2 cellular contexts compared by ENCODE assay signal in the genomic region with DNA sequence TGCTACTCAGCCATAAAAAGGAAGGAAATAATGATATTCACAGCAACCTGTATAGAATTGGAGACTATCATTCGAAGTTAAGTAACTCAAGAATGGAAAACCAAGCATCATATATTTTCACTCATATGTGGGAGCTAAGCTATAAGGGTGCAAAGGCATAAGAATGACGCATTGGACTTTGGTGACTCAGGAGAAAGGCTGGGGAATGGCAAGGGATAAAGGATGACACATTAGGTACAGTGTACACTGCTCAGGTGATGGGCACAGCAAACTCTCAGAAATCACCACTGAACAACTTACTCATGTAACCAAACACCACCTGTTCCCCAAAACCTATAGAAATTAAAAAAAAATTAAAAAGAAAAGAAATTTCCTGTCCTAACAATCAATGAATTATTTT.
TF ChIP-seq lines count a peak whose summit lies in the region.

No MANE protein-coding gene starts in this region.

TF ChIP-seq in GM12878, 131 proteins besides CTCF, POLR2A, EP300 and RAD21:
- TF ChIP-seq, protein P1, sequence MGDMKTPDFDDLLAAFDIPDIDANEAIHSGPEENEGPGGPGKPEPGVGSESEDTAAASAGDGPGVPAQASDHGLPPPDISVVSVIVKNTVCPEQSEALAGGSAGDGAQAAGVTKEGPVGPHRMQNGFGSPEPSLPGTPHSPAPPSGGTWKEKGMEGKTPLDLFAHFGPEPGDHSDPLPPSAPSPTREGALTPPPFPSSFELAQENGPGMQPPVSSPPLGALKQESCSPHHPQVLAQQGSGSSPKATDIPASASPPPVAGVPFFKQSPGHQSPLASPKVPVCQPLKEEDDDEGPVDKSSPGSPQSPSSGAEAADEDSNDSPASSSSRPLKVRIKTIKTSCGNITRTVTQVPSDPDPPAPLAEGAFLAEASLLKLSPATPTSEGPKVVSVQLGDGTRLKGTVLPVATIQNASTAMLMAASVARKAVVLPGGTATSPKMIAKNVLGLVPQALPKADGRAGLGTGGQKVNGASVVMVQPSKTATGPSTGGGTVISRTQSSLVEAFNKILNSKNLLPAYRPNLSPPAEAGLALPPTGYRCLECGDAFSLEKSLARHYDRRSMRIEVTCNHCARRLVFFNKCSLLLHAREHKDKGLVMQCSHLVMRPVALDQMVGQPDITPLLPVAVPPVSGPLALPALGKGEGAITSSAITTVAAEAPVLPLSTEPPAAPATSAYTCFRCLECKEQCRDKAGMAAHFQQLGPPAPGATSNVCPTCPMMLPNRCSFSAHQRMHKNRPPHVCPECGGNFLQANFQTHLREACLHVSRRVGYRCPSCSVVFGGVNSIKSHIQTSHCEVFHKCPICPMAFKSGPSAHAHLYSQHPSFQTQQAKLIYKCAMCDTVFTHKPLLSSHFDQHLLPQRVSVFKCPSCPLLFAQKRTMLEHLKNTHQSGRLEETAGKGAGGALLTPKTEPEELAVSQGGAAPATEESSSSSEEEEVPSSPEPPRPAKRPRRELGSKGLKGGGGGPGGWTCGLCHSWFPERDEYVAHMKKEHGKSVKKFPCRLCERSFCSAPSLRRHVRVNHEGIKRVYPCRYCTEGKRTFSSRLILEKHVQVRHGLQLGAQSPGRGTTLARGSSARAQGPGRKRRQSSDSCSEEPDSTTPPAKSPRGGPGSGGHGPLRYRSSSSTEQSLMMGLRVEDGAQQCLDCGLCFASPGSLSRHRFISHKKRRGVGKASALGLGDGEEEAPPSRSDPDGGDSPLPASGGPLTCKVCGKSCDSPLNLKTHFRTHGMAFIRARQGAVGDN (IDR thresholded peaks at IDR 0.05), result no peak
- TF ChIP-seq, protein P2, sequence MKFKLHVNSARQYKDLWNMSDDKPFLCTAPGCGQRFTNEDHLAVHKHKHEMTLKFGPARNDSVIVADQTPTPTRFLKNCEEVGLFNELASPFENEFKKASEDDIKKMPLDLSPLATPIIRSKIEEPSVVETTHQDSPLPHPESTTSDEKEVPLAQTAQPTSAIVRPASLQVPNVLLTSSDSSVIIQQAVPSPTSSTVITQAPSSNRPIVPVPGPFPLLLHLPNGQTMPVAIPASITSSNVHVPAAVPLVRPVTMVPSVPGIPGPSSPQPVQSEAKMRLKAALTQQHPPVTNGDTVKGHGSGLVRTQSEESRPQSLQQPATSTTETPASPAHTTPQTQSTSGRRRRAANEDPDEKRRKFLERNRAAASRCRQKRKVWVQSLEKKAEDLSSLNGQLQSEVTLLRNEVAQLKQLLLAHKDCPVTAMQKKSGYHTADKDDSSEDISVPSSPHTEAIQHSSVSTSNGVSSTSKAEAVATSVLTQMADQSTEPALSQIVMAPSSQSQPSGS (IDR thresholded peaks at IDR 0.05; ENCODE audit: low read length), result no peak
- TF ChIP-seq IKZF2 (IDR thresholded peaks at IDR 0.05) (no peak), SIN3A (IDR thresholded peaks at IDR 0.05; ENCODE audit: low read depth, low read length) (no peak)

TF ChIP-seq in HepG2, 621 proteins besides CTCF, POLR2A, EP300 and RAD21:
- TF ChIP-seq RXRA (CRISPR knock-in tag; IDR thresholded peaks at IDR 0.05) (no peak), CHD2 (IDR thresholded peaks at IDR 0.05; ENCODE audit: low read depth, low read length) (no peak), YY1 (IDR thresholded peaks at IDR 0.05; ENCODE audit: insufficient read depth, insufficient replicate concordance, low read depth, low read length) (no peak), GABPA (IDR thresholded peaks at IDR 0.05; ENCODE audit: low read depth, low read length) (no peak), GABPA (CRISPR knock-in tag; IDR thresholded peaks at IDR 0.05; ENCODE audit: low read depth) (no peak), POLR2AphosphoS2 (IDR thresholded peaks at IDR 0.05; ENCODE audit: low read depth, low read length) (no peak)
